Comparison of ENCODE assay signal across 9 cellular contexts in the genomic region with DNA sequence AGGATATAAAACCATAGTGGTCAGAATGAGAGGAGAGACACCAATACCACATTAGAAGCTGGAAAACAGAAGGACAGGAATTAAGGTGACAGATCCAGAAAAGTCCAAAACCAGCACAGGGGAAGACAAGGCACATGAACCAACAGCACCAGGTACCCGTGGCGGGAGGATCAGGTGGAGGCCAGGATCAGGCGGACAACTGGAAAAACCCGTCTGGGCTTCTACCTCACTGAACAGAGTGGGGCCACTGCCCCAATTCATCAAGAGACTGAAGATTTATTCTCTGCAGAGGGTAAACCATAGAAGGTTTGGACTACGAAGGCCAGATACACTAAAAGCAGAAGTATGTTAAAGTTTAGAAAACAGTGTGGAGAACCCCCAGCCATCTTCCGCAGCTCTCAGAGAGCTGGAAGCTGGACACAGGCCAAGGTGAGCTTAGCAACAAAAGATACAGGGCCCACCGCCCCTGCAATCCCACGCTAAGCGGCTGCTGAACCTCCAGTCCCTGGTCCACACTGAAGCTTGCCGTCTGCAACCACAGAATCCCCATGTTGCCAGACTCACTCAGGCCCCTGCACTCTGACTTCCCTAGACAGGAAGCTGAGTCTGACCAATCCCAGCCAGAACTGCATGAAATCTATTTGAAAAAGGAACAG. TPM values are rescaled to one million over a fixed set of nuclear protein-coding genes. Genes with fewer than 3 reads are reported as not detected.
DNase-seq lines count a peak whose midpoint lies in the region; ATAC-seq and TF ChIP-seq lines count a peak whose summit lies in the region.
"Had no signal": no experiment of that assay in that cellular context is flagged by ENCODE, and none has a peak within 500 bp of the region (broad histone marks: within the 10 kb centered on the region; RNA-seq: fewer than 3 reads in every experiment).

No MANE protein-coding gene starts in this region.

- H3K4me1 ChIP-seq in GM23248 (ENCODE audit: insufficient read depth) (0 out of 2 replicates have a peak, but pooled peaks cover 4% of the 10 kb centered on the region), SJSA1 (replicated peaks) (peaks cover 9% of the 10 kb centered on the region)
- H3K4me1 ChIP-seq: parathyroid adenoma had no signal

- CTCF ChIA-PET in Calu3 (lab: Charles Lee) = no interaction called here

- no peaks in the 10 kb centered on the region for H3K27me3 Mint-ChIP-seq in Calu3 (ENCODE audit: unreplicated experiment)

- H3K4me3 ChIP-seq in GM23248 (no peak overlapping the region), SJSA1 (no peak overlapping the region)

- H3K4me1 Mint-ChIP-seq in Calu3 (ENCODE audit: low read depth, unreplicated experiment) = no peaks in the 10 kb centered on the region

- no peak overlapping the region for H3K4me3 Mint-ChIP-seq in Calu3 (ENCODE audit: low read depth, unreplicated experiment)

- ATAC-seq in HG03521 (IDR thresholded peaks at IDR 0.05; ENCODE audit: unreplicated experiment) (no peak), GM21717 (IDR thresholded peaks at IDR 0.05; ENCODE audit: unreplicated experiment) (no peak)

- in situ Hi-C loops in ACHN (cut with HindIII; ENCODE audit: low pct_ligation_motif_present, low pct_unique_long_range_greater_than_20kb, low sequenced_read_pairs) = no loop called here
- in situ Hi-C loops in GM23248 (cut with MboI) = loop anchor here (10.0 to 25.0 kb wide), 2 partner anchors 64 to 802 kb away; no protein-coding TSS in a partner anchor

- H3K27ac Mint-ChIP-seq in Calu3 (ENCODE audit: unreplicated experiment) = no peak overlapping the region

- H3K79me2 ChIP-seq in GM23248 (ENCODE audit: insufficient read depth) = peaks cover 92% of the 10 kb centered on the region

- no peaks in the 10 kb centered on the region for H4K20me1 ChIP-seq in GM23248 (ENCODE audit: insufficient read depth)

- H3K9ac ChIP-seq in GM23248 = no peak overlapping the region
- H3K9ac ChIP-seq: parathyroid adenoma had no signal

- intact Hi-C loops in Calu3 (cut with micrococcal nuclease; ENCODE audit: unreplicated experiment) = no loop called here

- 83 to 86% methylated on average over 10 of the region's 10 CpGs for whole genome bisulfite sequencing in GM23248 (ENCODE audit: low coverage in 1 of 2, low lambda C conversion rate in 2 of 2, missing lambda C conversion rate in 2 of 2), 2 experiments

- TF ChIP-seq CTCF in Calu3 (IDR thresholded peaks at IDR 0.05; ENCODE audit: unreplicated experiment) = no peak

- peak; percentile 19 for DNase-seq in ACHN
- DNase-seq in GM23248 = peak; percentile 25
- DNase-seq in SJSA1 (ENCODE audit: low read depth in 1 of 2, low spot score in 2 of 2) = no peak
- DNase-seq in islet precursor cell = peak; percentile 79
- no peak for DNase-seq in iPS-NIHi7 (ENCODE audit: extremely low spot score)
- no peak for DNase-seq in Calu3

- no peaks in the 10 kb centered on the region for H3K9me2 ChIP-seq in GM23248 (ENCODE audit: insufficient read depth)

- no peaks in the 10 kb centered on the region for H3K9me3 Mint-ChIP-seq in Calu3 (ENCODE audit: low read depth, unreplicated experiment)

- H3K36me3 ChIP-seq in GM23248 (ENCODE audit: low read depth) (no peaks in the 10 kb centered on the region), SJSA1 (peaks cover 9% of the 10 kb centered on the region; the same call in 1 of the 2 replicates)

- no peaks in the 10 kb centered on the region for H3K9me3 ChIP-seq in GM23248 (ENCODE audit: low read depth)
- no peaks in the 10 kb centered on the region for H3K9me3 ChIP-seq in SJSA1 (replicated peaks)

- H3K36me3 Mint-ChIP-seq in Calu3 (ENCODE audit: insufficient read depth, unreplicated experiment) = no peaks in the 10 kb centered on the region

- no peak overlapping the region for H3K4me2 ChIP-seq in GM23248 (ENCODE audit: unreplicated experiment)

- no TSS peak for BruUV-seq in Calu3 (replicated peaks; lab: Mats Ljungman, UMichigan)

- H3F3A ChIP-seq in GM23248 (ENCODE audit: insufficient read depth) = no peaks in the 10 kb centered on the region

- H3K27ac ChIP-seq in GM23248 (no peak overlapping the region), SJSA1 (peak overlapping the region; percentile 33; the same call in 1 of the 2 replicates)
- H3K27ac ChIP-seq: parathyroid adenoma had no signal

- H3K27me3 ChIP-seq in GM23248 (replicated peaks; ENCODE audit: insufficient read depth) (no peaks in the 10 kb centered on the region), SJSA1 (replicated peaks) (no peaks in the 10 kb centered on the region)

- H2AFZ ChIP-seq in GM23248 = no peak overlapping the region
- H2AFZ ChIP-seq: parathyroid adenoma had no signal

RNA-seq across cellular contexts. Expression of a gene that starts 29.9 kb away (rescaled TPM):
- 48.6 and 50.6 TPM in 2 replicates for total RNA-seq in GM23248 (2014; rRNA removed; shearing (Covaris generic))
- 75.0 and 82.1 TPM in 2 replicates for polyA plus RNA-seq in GM23248 (2016; fragmentation: Nextera tagmentation; extraction: Ambion mirVana)
- 70.9 and 117 TPM in 2 replicates for total RNA-seq in SJSA1 (2014; rRNA removed; shearing (Covaris generic))
- 16.7 and 21.3 TPM in 2 replicates for total RNA-seq in Calu3 (2022)

RNA-seq across cellular contexts. Expression of a gene that starts 46.7 kb away (rescaled TPM):
- total RNA-seq in GM23248 (2014; rRNA removed; shearing (Covaris generic)) = 2.9 and 7.5 TPM in 2 replicates
- polyA plus RNA-seq in GM23248 (2016; fragmentation: Nextera tagmentation; extraction: Ambion mirVana) = 4.4 and 5.2 TPM in 2 replicates
- total RNA-seq in SJSA1 (2014; rRNA removed; shearing (Covaris generic)) = 42.5 and 49.5 TPM in 2 replicates
- total RNA-seq in Calu3 (2022) = 9.6 and 10.3 TPM in 2 replicates

Comparison
In these comparisons a context has a peak if more than half of its experiments do, and no peak if none do; other contexts are left out.
1. DNase-seq: peak in ACHN (single experiment), GM23248 (single experiment) and islet precursor cell (single experiment); none in SJSA1 (0 of 2), iPS-NIHi7 (single experiment) and Calu3 (single experiment).